13 cellular contexts compared by ENCODE assay signal in genomic region chr3:195033531-195034091, GRCh38.
DNase-seq lines count a peak whose midpoint lies in the region; ATAC-seq, FAIRE-seq and TF ChIP-seq lines count a peak whose summit lies in the region.
"Had no signal": no experiment of that assay in that cellular context is flagged by ENCODE, and none has a peak within 500 bp of the region (broad histone marks: within the 10 kb centered on the region; RNA-seq: fewer than 3 reads in every experiment).

No MANE protein-coding gene starts in this region.

- peak; percentile 13 for DNase-seq in SIG-M5 treated with dmso at 0.1 percent for 504 hours (lab: John Stamatoyannopoulos, UW; ENCODE audit: unreplicated experiment)
- DNase-seq in SIG-M5 (lab: John Stamatoyannopoulos, UW): no peak
- DNase-seq in Panc1 (ENCODE audit: low read depth, low spot score): no peak
- peak; percentile 60 for DNase-seq in iPS-NIHi11 (ENCODE audit: low spot score)
- DNase-seq in small intestine: peak; percentile 68
- no peak for DNase-seq in NCI-H1048 (lab: John Stamatoyannopoulos, UW)
- DNase-seq in NCI-H2171 treated with DMSO at 0.1 percent for 48 hours (lab: John Stamatoyannopoulos, UW): no peak
- no peak for DNase-seq in NCI-H1092 (lab: John Stamatoyannopoulos, UW)
- DNase-seq: activated CD8-positive, alpha-beta T cell treated with anti-CD3 and anti-CD28 coated beads for 36 hours; effector memory CD4-positive, alpha-beta T cell; hippocampal formation; KBM-7; NCI-H446 treated with DMSO at 0.1 percent for 48 hours had no signal

- no peak for FAIRE-seq in small intestine (lab: Jason Lieb, UNC)

- WGBS in small intestine, 3 donors: 21 to 55% (median 35%) methylated on average over 12 of the region's 12 CpGs

- in situ Hi-C loops in Panc1 (cut with HindIII; ENCODE audit: low pct_unique_long_range_greater_than_20kb, low sequenced_read_pairs): no loop called here

- BruUV-seq in Panc1 (replicated peaks; lab: Mats Ljungman, UMichigan): no TSS peak

- peak overlapping the region; percentile 89 for H3K27ac ChIP-seq in Panc1 (ENCODE audit: low read length)
- peak overlapping the region; percentile 37 to 38 for H3K27ac ChIP-seq in small intestine (ENCODE audit: low read depth in 1 of 2, low read length in 1 of 2)

- intact Hi-C loops in Panc1 (cut with micrococcal nuclease; ENCODE audit: unreplicated experiment): loop anchor here (5.0 to 10.0 kb wide), 2 partner anchors 69 to 349 kb away; partner anchors contain the start of gene FAM43A

- H3K4me3 ChIP-seq in Panc1 (ENCODE audit: low read depth in 2 of 2, low read length in 2 of 2): no peak overlapping the region; a peak in 1 of 4 replicates
- no peak overlapping the region for H3K4me3 ChIP-seq in small intestine (ENCODE audit: low read depth in 1 of 2, low read length in 2 of 2)

- TF ChIP-seq CTCF in Panc1 (IDR thresholded peaks at IDR 0.05): no peak

- H3K9me3 ChIP-seq in Panc1 (ENCODE audit: control insufficient read depth, insufficient read depth, low read depth, low read length): no peaks in the 10 kb centered on the region
- H3K9me3 ChIP-seq in small intestine (ENCODE audit: control insufficient read depth, low read depth): no peaks in the 10 kb centered on the region

- POLR2A ChIA-PET in Panc1 (lab: Charles Lee): no interaction called here

- CTCF ChIA-PET in Panc1 (lab: Charles Lee): no interaction called here

- H3K36me3 ChIP-seq in Panc1 (ENCODE audit: control insufficient read depth, insufficient read depth, low read length) (no peaks in the 10 kb centered on the region), small intestine (ENCODE audit: control insufficient read depth in 2 of 2, insufficient read depth in 2 of 2, low read length in 2 of 2) (no peaks in the 10 kb centered on the region)

- peak; percentile 81 for ATAC-seq in Panc1
- ATAC-seq: activated CD8-positive, alpha-beta T cell treated with anti-CD3 and anti-CD28 coated beads for 36 hours had no signal

- no peaks in the 10 kb centered on the region for H3K27me3 ChIP-seq in Panc1 (ENCODE audit: control insufficient read depth, insufficient read depth, low read length)
- H3K27me3 ChIP-seq in small intestine (ENCODE audit: control insufficient read depth in 2 of 2, insufficient read depth in 2 of 2, low read length in 2 of 2): no peaks in the 10 kb centered on the region

- H3K4me1 ChIP-seq in Panc1 (ENCODE audit: control insufficient read depth, insufficient read depth, low read length) (peaks cover 56% of the 10 kb centered on the region), small intestine (ENCODE audit: control insufficient read depth in 2 of 2, insufficient read depth in 1 of 2, low read depth in 1 of 2, low read length in 1 of 2) (peaks cover 0 to 2% of the 10 kb centered on the region in 2 donors)

Comparison
In these comparisons a context has a peak if more than half of its experiments do, and no peak if none do; other contexts are left out.
1. DNase-seq: peak in SIG-M5 treated with dmso at 0.1 percent for 504 hours (single experiment), iPS-NIHi11 (single experiment) and small intestine (single experiment); none in SIG-M5 (single experiment), Panc1 (single experiment), NCI-H1048 (single experiment), NCI-H2171 treated with DMSO at 0.1 percent for 48 hours (single experiment) and NCI-H1092 (single experiment).